ENCODE assay signal across 1 cellular context in genomic region chr17:59756236-59756818, GRCh38.
A peak's percentile ranks its signal among the peaks of the same experiment; 100 is the strongest.
TF ChIP-seq lines count a peak whose summit lies in the region.

No MANE protein-coding gene starts in this region.

TF ChIP-seq in A549, 52 proteins besides CTCF, POLR2A, EP300 and RAD21 (continued from another document):
- TF ChIP-seq, protein P1, sequence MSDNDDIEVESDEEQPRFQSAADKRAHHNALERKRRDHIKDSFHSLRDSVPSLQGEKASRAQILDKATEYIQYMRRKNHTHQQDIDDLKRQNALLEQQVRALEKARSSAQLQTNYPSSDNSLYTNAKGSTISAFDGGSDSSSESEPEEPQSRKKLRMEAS (IDR thresholded peaks at IDR 0.05) = peak; percentile 88
- peak; percentile 29; the same call in 1 of the 2 replicates for TF ChIP-seq HOXB13 (CRISPR knock-in tag; IDR thresholded peaks at IDR 0.05; ENCODE audit: low read depth)
- no peak for TF ChIP-seq TP53 (CRISPR knock-in tag; IDR thresholded peaks at IDR 0.05)
- TF ChIP-seq MAFK (IDR thresholded peaks at IDR 0.05; ENCODE audit: partially characterized antibody) = peak; percentile 97
- no peak for TF ChIP-seq EHF (CRISPR knock-in tag; IDR thresholded peaks at IDR 0.05)
- TF ChIP-seq PHF8 (IDR thresholded peaks at IDR 0.05; ENCODE audit: borderline replicate concordance, low read depth) = no peak
- TF ChIP-seq GATA3 (IDR thresholded peaks at IDR 0.05; ENCODE audit: borderline replicate concordance) = peak; percentile 100
- TF ChIP-seq, protein P2, sequence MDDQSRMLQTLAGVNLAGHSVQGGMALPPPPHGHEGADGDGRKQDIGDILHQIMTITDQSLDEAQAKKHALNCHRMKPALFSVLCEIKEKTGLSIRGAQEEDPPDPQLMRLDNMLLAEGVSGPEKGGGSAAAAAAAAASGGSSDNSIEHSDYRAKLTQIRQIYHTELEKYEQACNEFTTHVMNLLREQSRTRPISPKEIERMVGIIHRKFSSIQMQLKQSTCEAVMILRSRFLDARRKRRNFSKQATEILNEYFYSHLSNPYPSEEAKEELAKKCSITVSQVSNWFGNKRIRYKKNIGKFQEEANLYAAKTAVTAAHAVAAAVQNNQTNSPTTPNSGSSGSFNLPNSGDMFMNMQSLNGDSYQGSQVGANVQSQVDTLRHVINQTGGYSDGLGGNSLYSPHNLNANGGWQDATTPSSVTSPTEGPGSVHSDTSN (IDR thresholded peaks at IDR 0.05) = peak; percentile 95
- no peak for TF ChIP-seq CBX2 (IDR thresholded peaks at IDR 0.05; ENCODE audit: borderline replicate concordance, low read depth)
- peak; percentile 78 for TF ChIP-seq SMC3 (IDR thresholded peaks at IDR 0.05)
- TF ChIP-seq NFE2L2 (conservative IDR thresholded peaks at IDR 0.05; ENCODE audit: low read length) = peak; percentile 76
- TF ChIP-seq RARB (CRISPR knock-in tag; IDR thresholded peaks at IDR 0.05) = peak; percentile 98
- TF ChIP-seq CHD2 (IDR thresholded peaks at IDR 0.05; ENCODE audit: low read length, partially characterized antibody) = peak; percentile 8
- no peak for TF ChIP-seq RFX5 (IDR thresholded peaks at IDR 0.05)
- TF ChIP-seq FOXS1 (CRISPR knock-in tag; IDR thresholded peaks at IDR 0.05) = peak; percentile 89; the same call in 1 of the 2 replicates
- TF ChIP-seq HMGXB4 (CRISPR knock-in tag; IDR thresholded peaks at IDR 0.05; ENCODE audit: borderline replicate concordance) = no peak
- peak; percentile 78 for TF ChIP-seq ZSCAN20 (CRISPR knock-in tag; IDR thresholded peaks at IDR 0.05)
- no peak; the same call in 1 of the 2 replicates for TF ChIP-seq HDAC2 (IDR thresholded peaks at IDR 0.05)
- no peak for TF ChIP-seq ZNF302 (CRISPR knock-in tag; IDR thresholded peaks at IDR 0.05)
- peak; percentile 19; the same call in 1 of the 2 replicates for TF ChIP-seq ATOH8 (CRISPR knock-in tag; IDR thresholded peaks at IDR 0.05; ENCODE audit: low read depth)
- no peak for TF ChIP-seq ZC3H11A (IDR thresholded peaks at IDR 0.05)
- TF ChIP-seq REST (IDR thresholded peaks at IDR 0.05) = no peak
